10 cellular contexts compared by ENCODE assay signal in the genomic region with DNA sequence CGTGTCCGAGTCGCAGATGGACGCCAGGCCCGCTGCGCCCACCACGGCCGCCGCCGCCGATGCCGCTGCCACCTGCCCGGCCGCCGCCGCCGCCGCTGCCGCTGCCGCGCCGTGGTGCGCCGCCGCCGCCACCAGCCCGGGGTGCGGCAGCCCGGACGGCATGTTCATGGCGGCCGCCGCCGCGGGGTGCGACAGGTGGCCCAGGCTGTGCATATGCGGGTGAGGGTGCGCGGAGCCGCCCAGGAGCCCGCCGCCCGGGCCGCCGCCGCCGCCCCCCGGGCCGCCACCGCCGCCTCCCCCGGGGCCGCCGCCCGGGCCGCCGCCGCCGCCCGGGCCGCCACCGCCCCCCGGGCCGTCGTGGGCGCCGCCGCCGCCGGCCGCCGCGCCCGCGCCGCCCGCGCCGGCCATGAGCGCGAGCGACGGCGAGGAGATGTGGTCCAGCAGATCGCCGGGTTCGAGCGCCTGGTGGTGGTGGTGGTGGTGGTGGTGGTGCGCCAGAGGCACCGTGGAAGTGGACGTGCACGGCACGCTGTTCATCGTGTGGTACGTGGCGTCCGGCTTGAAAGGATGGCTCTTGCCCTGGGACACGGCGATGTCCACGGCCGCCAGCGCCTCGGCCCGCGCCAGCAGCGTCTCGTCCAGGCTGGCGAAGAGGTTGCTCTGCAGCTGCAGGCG. TPM values are rescaled to one million over a fixed set of nuclear protein-coding genes. Genes with fewer than 3 reads are reported as not detected.
A peak's percentile ranks its signal among the peaks of the same experiment; 100 is the strongest.
DNase-seq lines count a peak whose midpoint lies in the region; ATAC-seq and FAIRE-seq lines count a peak whose summit lies in the region.
"Had no signal": no experiment of that assay in that cellular context is flagged by ENCODE, and none has a peak within 500 bp of the region (broad histone marks: within the 10 kb centered on the region; RNA-seq: fewer than 3 reads in every experiment).

No MANE protein-coding gene starts in this region.

- no peaks in the 10 kb centered on the region for H3K79me2 ChIP-seq in trophoblast cell (ENCODE audit: control insufficient read depth, insufficient read depth, low read length, poor library complexity)

- WGBS in trophoblast cell (ENCODE audit: extremely low coverage, insufficient coverage, insufficient read length), result no CpG with 5 or more reads among the region's 109 CpGs

- H2AFZ ChIP-seq in trophoblast cell (ENCODE audit: insufficient read depth, low read length, poor library complexity), result peak overlapping the region; percentile 37

- H3K36me3 ChIP-seq in HUES6 (ENCODE audit: control insufficient read depth, insufficient read depth, low read length) (no peaks in the 10 kb centered on the region), trophoblast cell (ENCODE audit: control insufficient read depth in 1 of 2, insufficient read depth in 2 of 2, low read length in 2 of 2) (no peaks in the 10 kb centered on the region)
- H3K36me3 ChIP-seq in effector memory CD4-positive, alpha-beta T cell (ENCODE audit: control insufficient read depth, insufficient read depth, low read length), result no peaks in the 10 kb centered on the region

- H3K14ac ChIP-seq in trophoblast cell (ENCODE audit: low read length), result no peak overlapping the region

- H3K9me3 ChIP-seq in HUES6 (ENCODE audit: control insufficient read depth, insufficient read depth, low read depth, low read length) (no peaks in the 10 kb centered on the region), trophoblast cell (ENCODE audit: insufficient read depth, low read depth, low read length) (peaks cover 13% of the 10 kb centered on the region)
- no peaks in the 10 kb centered on the region for H3K9me3 ChIP-seq in effector memory CD4-positive, alpha-beta T cell (ENCODE audit: control insufficient read depth, low read length)

- no peak overlapping the region for H4K12ac ChIP-seq in trophoblast cell (ENCODE audit: low read depth, low read length)

- H3K4me1 ChIP-seq in HUES6 (ENCODE audit: control insufficient read depth, insufficient read depth, low read length) (peaks cover 29% of the 10 kb centered on the region), trophoblast cell (ENCODE audit: control insufficient read depth in 1 of 2, insufficient read depth in 2 of 2, low read length in 2 of 2) (peaks cover 13 to 20% of the 10 kb centered on the region in 2 experiments)
- peaks cover 32% of the 10 kb centered on the region for H3K4me1 ChIP-seq in effector memory CD4-positive, alpha-beta T cell (ENCODE audit: control insufficient read depth, insufficient read depth, low read length, poor library complexity, severe bottlenecking)

- peak overlapping the region; percentile 75 for H3K4me2 ChIP-seq in trophoblast cell (ENCODE audit: low read length)

- H2BK120ac ChIP-seq in trophoblast cell (ENCODE audit: insufficient read depth, low read length, poor library complexity), result no peak overlapping the region

- H3K27ac ChIP-seq in HUES6 (ENCODE audit: low read depth, low read length) (no peak overlapping the region), trophoblast cell (ENCODE audit: low read depth, low read length) (no peak overlapping the region)
- no peak overlapping the region for H3K27ac ChIP-seq in effector memory CD4-positive, alpha-beta T cell (ENCODE audit: insufficient read depth, low read length, poor library complexity, severe bottlenecking)

- H3K18ac ChIP-seq in trophoblast cell (ENCODE audit: low read length), result no peak overlapping the region

- H4K8ac ChIP-seq in trophoblast cell (ENCODE audit: low read depth, low read length), result no peak overlapping the region

- no peak overlapping the region for H2BK5ac ChIP-seq in trophoblast cell (ENCODE audit: low read depth, low read length, poor library complexity)

- no peak overlapping the region for H2BK12ac ChIP-seq in trophoblast cell (ENCODE audit: low read length)

- DNase-seq in NCI-H1105 treated with DMSO at 0.1 percent for 48 hours (lab: John Stamatoyannopoulos, UW), result peak; percentile 6
- DNase-seq in NCI-H1105 (lab: John Stamatoyannopoulos, UW), result no peak
- DNase-seq in effector memory CD4-positive, alpha-beta T cell, result no peak
- no peak for DNase-seq in trophoblast cell
- no peak for DNase-seq in NCI-H1092 treated with DMSO at 0.1 percent for 48 hours (lab: John Stamatoyannopoulos, UW)
- no peak for DNase-seq in RCC 7860 (ENCODE audit: low spot score)
- DNase-seq: stimulated activated CD4-positive, alpha-beta T cell treated with anti-CD3 and anti-CD28 coated beads, Interleukin-4, amount 100 ng/mL, for 4 hours had no signal

- ATAC-seq in GM21447 (IDR thresholded peaks at IDR 0.05; ENCODE audit: unreplicated experiment), result no peak

- H3K27me3 ChIP-seq in HUES6 (ENCODE audit: control insufficient read depth, insufficient read depth, low read length) (peaks cover 99% of the 10 kb centered on the region), trophoblast cell (ENCODE audit: insufficient read depth, low read length) (peaks cover 81% of the 10 kb centered on the region)
- peaks cover 84% of the 10 kb centered on the region for H3K27me3 ChIP-seq in effector memory CD4-positive, alpha-beta T cell (replicated peaks; ENCODE audit: control insufficient read depth, insufficient read depth, low read length, poor library complexity, severe bottlenecking)

- no peak for FAIRE-seq in RCC 7860 (lab: Jason Lieb, UNC)
- FAIRE-seq: A204.1 had no signal

- no peak overlapping the region for H2AK5ac ChIP-seq in trophoblast cell (ENCODE audit: low read length)

- H3K79me1 ChIP-seq in trophoblast cell (ENCODE audit: low read length), result no peaks in the 10 kb centered on the region

- H3K23ac ChIP-seq in trophoblast cell (ENCODE audit: low read length), result no peak overlapping the region

- no peak overlapping the region for H3K9ac ChIP-seq in HUES6 (ENCODE audit: low read length)
- no peak overlapping the region for H3K9ac ChIP-seq in trophoblast cell (ENCODE audit: low read length)

- H4K91ac ChIP-seq in trophoblast cell (ENCODE audit: low read depth, low read length), result no peak overlapping the region

- H3K4me3 ChIP-seq in HUES6 (ENCODE audit: low read depth, low read length) (peak overlapping the region; percentile 62), trophoblast cell (ENCODE audit: low read depth, low read length) (no peak overlapping the region)
- H3K4me3 ChIP-seq in effector memory CD4-positive, alpha-beta T cell (ENCODE audit: insufficient read depth, low read depth, low read length, poor library complexity, severe bottlenecking), result peak overlapping the region; percentile 43

- H3K4ac ChIP-seq in trophoblast cell (ENCODE audit: low read depth, low read length), result no peak overlapping the region

RNA-seq across cellular contexts. Expression of a gene that starts 1.3 kb away (rescaled TPM):
- polyA plus RNA-seq in trophoblast cell (2013), result 0.07 and 0.08 TPM in 2 replicates

RNA-seq across cellular contexts. Expression of a gene that starts 56.9 kb away (rescaled TPM):
- 11.4 and 12.0 TPM in 2 replicates for polyA plus RNA-seq in trophoblast cell (2013)
